Comparison of ENCODE assay signal across 1 cellular context in genomic region chr13:113864303-113864890, GRCh38.
TF ChIP-seq lines count a peak whose summit lies in the region.

No MANE protein-coding gene starts in this region.

TF ChIP-seq in HepG2, 621 proteins besides CTCF, POLR2A, EP300 and RAD21:
- TF ChIP-seq ARID5B (CRISPR knock-in tag; IDR thresholded peaks at IDR 0.05), result no peak
- TF ChIP-seq ZNF550 (CRISPR knock-in tag; IDR thresholded peaks at IDR 0.05; ENCODE audit: borderline replicate concordance), result no peak
- no peak for TF ChIP-seq ZNF556 (CRISPR knock-in tag; IDR thresholded peaks at IDR 0.05; ENCODE audit: borderline replicate concordance)
- TF ChIP-seq ZNF335 (CRISPR knock-in tag; IDR thresholded peaks at IDR 0.05), result no peak
- TF ChIP-seq ZNF280B (CRISPR knock-in tag; IDR thresholded peaks at IDR 0.05; ENCODE audit: borderline replicate concordance), result no peak
- no peak for TF ChIP-seq HOXD1 (CRISPR knock-in tag; IDR thresholded peaks at IDR 0.05)
- TF ChIP-seq GTF2F1 (IDR thresholded peaks at IDR 0.05; ENCODE audit: low read length), result no peak
- TF ChIP-seq ZNF768 (CRISPR knock-in tag; IDR thresholded peaks at IDR 0.05), result no peak
- no peak for TF ChIP-seq ZNF276 (CRISPR knock-in tag; IDR thresholded peaks at IDR 0.05; ENCODE audit: low read depth)
- TF ChIP-seq PHF20 (CRISPR knock-in tag; IDR thresholded peaks at IDR 0.05), result no peak
- no peak for TF ChIP-seq ZFP41 (CRISPR knock-in tag; IDR thresholded peaks at IDR 0.05; ENCODE audit: borderline replicate concordance)
- no peak for TF ChIP-seq ZNF20 (CRISPR knock-in tag; IDR thresholded peaks at IDR 0.05)
- TF ChIP-seq NCOA5 (CRISPR knock-in tag; IDR thresholded peaks at IDR 0.05), result no peak
- TF ChIP-seq SIN3B (IDR thresholded peaks at IDR 0.05; ENCODE audit: low read length), result no peak
- no peak for TF ChIP-seq CHD4 (IDR thresholded peaks at IDR 0.05; ENCODE audit: borderline replicate concordance, low read length)
- TF ChIP-seq ZBTB43 (CRISPR knock-in tag; conservative IDR thresholded peaks at IDR 0.05), result no peak
TF ChIP-seq in HepG2: peak in this region for 0.
